ENCODE assay signal across 14 cellular contexts in the genomic region with DNA sequence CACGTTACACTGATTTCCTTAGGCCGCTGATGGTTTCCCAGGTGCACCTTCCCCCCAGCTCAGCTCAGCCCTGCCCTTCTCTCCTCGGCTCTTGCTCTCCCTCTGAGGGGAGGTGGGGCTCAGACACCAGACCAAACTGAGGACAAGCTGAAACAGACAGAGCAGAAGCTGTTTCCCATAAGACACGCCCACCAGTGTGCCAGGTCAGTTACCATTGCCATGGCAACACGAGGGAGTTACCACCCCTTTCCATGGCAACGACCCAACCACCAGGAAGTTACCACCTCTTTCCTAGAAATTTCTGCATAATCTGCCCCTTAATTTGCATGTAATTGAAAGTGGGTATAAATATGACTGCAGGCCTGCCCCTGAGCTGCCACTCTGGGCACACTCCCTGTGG.
A peak's percentile ranks its signal among the peaks of the same experiment; 100 is the strongest.
DNase-seq lines count a peak whose midpoint lies in the region; ATAC-seq, FAIRE-seq and TF ChIP-seq lines count a peak whose summit lies in the region.
"Had no signal": no experiment of that assay in that cellular context is flagged by ENCODE, and none has a peak within 500 bp of the region (broad histone marks: within the 10 kb centered on the region; RNA-seq: fewer than 3 reads in every experiment).

No MANE protein-coding gene starts in this region.

- H3K4me3 ChIP-seq in HCT116 (replicated peaks in 1 of 2; ENCODE audit: low read depth in 1 of 2, low read length in 2 of 2) (no peak overlapping the region), small intestine (ENCODE audit: low read depth in 1 of 2, low read length in 2 of 2) (no peak overlapping the region)
- H3K4me3 ChIP-seq: coronary artery had no signal

- no peak overlapping the region for H3K4me2 ChIP-seq in HCT116 (ENCODE audit: low read length)

- H3K36me3 Mint-ChIP-seq in Calu3 (ENCODE audit: insufficient read depth, unreplicated experiment) = no peaks in the 10 kb centered on the region
- H3K36me3 Mint-ChIP-seq in activated CD4-positive, alpha-beta T cell treated with anti-CD3 and anti-CD28 coated beads, Interleukin-2, amount 10 ng/mL, durations not matched to agents 7 days and 5 days (ENCODE audit: low read depth) = no peaks in the 10 kb centered on the region
- H3K36me3 Mint-ChIP-seq: activated naive CD4-positive, alpha-beta T cell treated with anti-CD3 and anti-CD28 coated beads, Interleukin-2, amount 50 U/mL, for 72 hours; stimulated activated memory B cell treated with anti-CD40 and anti-IgM and Interleukin-4, amounts not matched to agents 10 μg/mL and 1 μg/mL and 100 μg/mL, for 72 hours; T-cell had no signal

- TF ChIP-seq CTCF in Calu3 (IDR thresholded peaks at IDR 0.05; ENCODE audit: unreplicated experiment) = no peak
- TF ChIP-seq CTCF in HCT116 (IDR thresholded peaks at IDR 0.05 in 2 of 3, conservative IDR thresholded peaks at IDR 0.05 in 1 of 3; ENCODE audit: borderline replicate concordance in 1 of 3, insufficient read depth in 1 of 3, low read depth in 2 of 3, low read length in 2 of 3) = no peak

- H3K4me1 ChIP-seq in HCT116 (ENCODE audit: control insufficient read depth in 1 of 2, insufficient read depth in 2 of 2, low read length in 2 of 2) = peaks cover 0 to 44% of the 10 kb centered on the region in 2 experiments; a peak in 3 of 4 replicates
- H3K4me1 ChIP-seq in small intestine (ENCODE audit: control insufficient read depth in 2 of 2, insufficient read depth in 1 of 2, low read depth in 1 of 2, low read length in 1 of 2) = no peaks in the 10 kb centered on the region

- no peak overlapping the region for H3K9ac ChIP-seq in HCT116 (ENCODE audit: low read length)

- no peak for FAIRE-seq in small intestine (lab: Jason Lieb, UNC)

- no peak for TF ChIP-seq RAD21 in HCT116 (IDR thresholded peaks at IDR 0.05; ENCODE audit: low read depth)

- peaks cover 13% of the 10 kb centered on the region for H3K9me3 Mint-ChIP-seq in Calu3 (ENCODE audit: low read depth, unreplicated experiment)
- no peaks in the 10 kb centered on the region for H3K9me3 Mint-ChIP-seq in activated CD4-positive, alpha-beta T cell treated with anti-CD3 and anti-CD28 coated beads, Interleukin-2, amount 10 ng/mL, durations not matched to agents 7 days and 5 days
- H3K9me3 Mint-ChIP-seq: activated naive CD4-positive, alpha-beta T cell treated with anti-CD3 and anti-CD28 coated beads, Interleukin-2, amount 50 U/mL, for 72 hours; T-cell had no signal

- H3K27me3 Mint-ChIP-seq in Calu3 (ENCODE audit: unreplicated experiment) = peaks cover 17% of the 10 kb centered on the region
- H3K27me3 Mint-ChIP-seq in activated CD4-positive, alpha-beta T cell treated with anti-CD3 and anti-CD28 coated beads, Interleukin-2, amount 10 ng/mL, durations not matched to agents 7 days and 5 days = no peaks in the 10 kb centered on the region

- BruUV-seq in Calu3 (replicated peaks; lab: Mats Ljungman, UMichigan) (no TSS peak), HCT116 (replicated peaks; lab: Mats Ljungman, UMichigan) (no TSS peak)

- CTCF ChIA-PET in Calu3 (lab: Charles Lee) = no interaction called here
- CTCF ChIA-PET in HCT116 (lab: Charles Lee) = no interaction called here
- CTCF ChIA-PET in activated CD4-positive, alpha-beta T cell treated with anti-CD3 and anti-CD28 coated beads, Interleukin-2, amount 10 ng/mL, durations not matched to agents 7 days and 5 days (lab: Charles Lee) = no interaction called here

- no peaks in the 10 kb centered on the region for H4K20me1 ChIP-seq in HCT116 (ENCODE audit: insufficient read depth)

- RAD21 ChIA-PET in HCT116 (lab: Charles Lee; ENCODE audit: low non-redundant PET in 1 of 2, low total read pairs in 2 of 2, uncharacterized antibody in 2 of 2, unreplicated experiment in 2 of 2) = no interaction called here

- POLR2A ChIA-PET in HCT116 (lab: Charles Lee) = no interaction called here
- POLR2A ChIA-PET in activated CD4-positive, alpha-beta T cell treated with anti-CD3 and anti-CD28 coated beads, Interleukin-2, amount 10 ng/mL, durations not matched to agents 7 days and 5 days (lab: Charles Lee) = no interaction called here

- no peak overlapping the region for H3K4me3 Mint-ChIP-seq in Calu3 (ENCODE audit: low read depth, unreplicated experiment)
- no peak overlapping the region for H3K4me3 Mint-ChIP-seq in activated CD4-positive, alpha-beta T cell treated with anti-CD3 and anti-CD28 coated beads, Interleukin-2, amount 10 ng/mL, durations not matched to agents 7 days and 5 days
- H3K4me3 Mint-ChIP-seq: stimulated activated memory B cell treated with anti-CD40 and anti-IgM and Interleukin-4, amounts not matched to agents 10 μg/mL and 1 μg/mL and 100 μg/mL, for 72 hours; T-cell had no signal

- intact Hi-C loops in Calu3 (cut with micrococcal nuclease; ENCODE audit: unreplicated experiment) = no loop called here
- intact Hi-C loops in HCT116 (cut with micrococcal nuclease) = no loop called here
- intact Hi-C loops in head of caudate nucleus (cut with DNase I) = no loop called here

- H3K27ac ChIP-seq in HCT116 (ENCODE audit: low read depth, low read length) = no peak overlapping the region
- no peak overlapping the region for H3K27ac ChIP-seq in small intestine (ENCODE audit: low read depth in 1 of 2, low read length in 1 of 2)
- H3K27ac ChIP-seq: coronary artery, foreskin keratinocyte had no signal

- H3K9me3 ChIP-seq in HCT116 (ENCODE audit: control insufficient read depth in 1 of 2, insufficient read depth in 1 of 2, low read depth in 1 of 2, low read length in 2 of 2) (no peaks in the 10 kb centered on the region), small intestine (ENCODE audit: control insufficient read depth, low read depth) (no peaks in the 10 kb centered on the region)

- H3K36me3 ChIP-seq in HCT116 (ENCODE audit: control insufficient read depth in 1 of 2, insufficient read depth in 2 of 2, low read length in 2 of 2) (no peaks in the 10 kb centered on the region), small intestine (ENCODE audit: control insufficient read depth in 2 of 2, insufficient read depth in 2 of 2, low read length in 2 of 2) (no peaks in the 10 kb centered on the region)

- 24 to 51% (median 38%) methylated on average over 6 of the region's 6 CpGs for WGBS in small intestine, 3 donors

- no peaks in the 10 kb centered on the region for H3K79me2 ChIP-seq in HCT116 (ENCODE audit: insufficient read depth, low read length)

- ATAC-seq in HCT116 (no peak), HG03139 (IDR thresholded peaks at IDR 0.05; ENCODE audit: unreplicated experiment) (no peak)
- ATAC-seq: foreskin keratinocyte; left colon; stimulated activated memory B cell treated with anti-CD40 and anti-IgM and Interleukin-4, amounts not matched to agents 10 μg/mL and 1 μg/mL and 100 μg/mL, for 72 hours; T-cell had no signal

- no peaks in the 10 kb centered on the region for H3K4me1 Mint-ChIP-seq in Calu3 (ENCODE audit: low read depth, unreplicated experiment)
- peaks cover 1% of the 10 kb centered on the region for H3K4me1 Mint-ChIP-seq in activated CD4-positive, alpha-beta T cell treated with anti-CD3 and anti-CD28 coated beads, Interleukin-2, amount 10 ng/mL, durations not matched to agents 7 days and 5 days
- H3K4me1 Mint-ChIP-seq: stimulated activated memory B cell treated with anti-CD40 and anti-IgM and Interleukin-4, amounts not matched to agents 10 μg/mL and 1 μg/mL and 100 μg/mL, for 72 hours; T-cell had no signal

- no peak overlapping the region for H2AFZ ChIP-seq in HCT116 (ENCODE audit: low read depth, low read length, poor library complexity, severe bottlenecking)

- H3K27ac Mint-ChIP-seq in Calu3 (ENCODE audit: unreplicated experiment) = no peak overlapping the region
- no peak overlapping the region for H3K27ac Mint-ChIP-seq in activated CD4-positive, alpha-beta T cell treated with anti-CD3 and anti-CD28 coated beads, Interleukin-2, amount 10 ng/mL, durations not matched to agents 7 days and 5 days
- H3K27ac Mint-ChIP-seq: activated naive CD4-positive, alpha-beta T cell treated with anti-CD3 and anti-CD28 coated beads, Interleukin-2, amount 50 U/mL, for 72 hours; stimulated activated memory B cell treated with anti-CD40 and anti-IgM and Interleukin-4, amounts not matched to agents 10 μg/mL and 1 μg/mL and 100 μg/mL, for 72 hours; T-cell had no signal

- TF ChIP-seq POLR2A in HCT116 (IDR thresholded peaks at IDR 0.05; ENCODE audit: borderline replicate concordance, extremely low read depth, insufficient read depth, insufficient read length) = no peak

- DNase-seq in Calu3 (peak; percentile 9), HCT116 (ENCODE audit: low read depth, low spot score) (peak; percentile 18), NCI-H774 (lab: John Stamatoyannopoulos, UW) (peak; percentile 21), head of caudate nucleus (peak in 24 of 42 donors; percentile 9 to 71 (median 31)), small intestine (no peak)
- no peak for DNase-seq in activated CD4-positive, alpha-beta T cell treated with anti-CD3 and anti-CD28 coated beads, Interleukin-2, amount 10 ng/mL, durations not matched to agents 7 days and 5 days
- DNase-seq: left colon; stimulated activated CD4-positive, alpha-beta T cell treated with anti-CD3 and anti-CD28 coated beads, Interleukin-12 subunit alpha, Interleukin-12 subunit beta, amount 100 ng/mL, for 4 hours; T-cell had no signal

- H3K27me3 ChIP-seq in HCT116 (ENCODE audit: insufficient read depth, low read length) = no peaks in the 10 kb centered on the region
- H3K27me3 ChIP-seq in small intestine (ENCODE audit: control insufficient read depth in 2 of 2, insufficient read depth in 2 of 2, low read length in 2 of 2) = no peaks in the 10 kb centered on the region

- no peaks in the 10 kb centered on the region for H3K9me2 ChIP-seq in HCT116 (ENCODE audit: insufficient read depth)

TF ChIP-seq in HCT116, 20 proteins besides CTCF, POLR2A, EP300 and RAD21:
- no peak for TF ChIP-seq YY1 (IDR thresholded peaks at IDR 0.05; ENCODE audit: extremely low read depth, insufficient replicate concordance, low read depth, low read length)
- no peak for TF ChIP-seq ZNF274 (IDR thresholded peaks at IDR 0.05; ENCODE audit: low read depth, low read length)
- TF ChIP-seq FOSL1 (IDR thresholded peaks at IDR 0.05; ENCODE audit: low read depth) = no peak
- TF ChIP-seq CEBPB (IDR thresholded peaks at IDR 0.05; ENCODE audit: low read depth) = no peak
TF ChIP-seq in HCT116: peak in this region for 0.

Comparison
In these comparisons a context has a peak if more than half of its experiments do, and no peak if none do; other contexts are left out.
1. DNase-seq: peak in Calu3 (single experiment), HCT116 (single experiment), NCI-H774 (single experiment) and head of caudate nucleus (24 of 42); none in small intestine (single experiment) and activated CD4-positive, alpha-beta T cell treated with anti-CD3 and anti-CD28 coated beads, Interleukin-2, amount 10 ng/mL, durations not matched to agents 7 days and 5 days (single experiment).